In genomic region chr7:7566651-7567611, GRCh38 we compare ENCODE assay signal across 8 cellular contexts. TPM values are rescaled to one million over a fixed set of nuclear protein-coding genes. Genes with fewer than 3 reads are reported as not detected.
DNase-seq lines count a peak whose midpoint lies in the region; ATAC-seq and TF ChIP-seq lines count a peak whose summit lies in the region.

Gene MIOS (plus strand): TSS chr7:7566884. CDS start chr7:7572476, 5,592 bp downstream.

- H3K9me3 ChIP-seq in BLaER1 (peaks cover 19% of the 10 kb centered on the region), ectodermal cell (ENCODE audit: control insufficient read depth, low read length) (no peaks in the 10 kb centered on the region), lung (ENCODE audit: control insufficient read depth in 2 of 2, insufficient read depth in 1 of 2, low read length in 1 of 2) (no peaks in the 10 kb centered on the region)

- H3K27me3 ChIP-seq in BLaER1 (no peaks in the 10 kb centered on the region), ectodermal cell (ENCODE audit: control insufficient read depth, insufficient read depth, low read length, poor library complexity, severe bottlenecking) (no peaks in the 10 kb centered on the region), lung (ENCODE audit: control insufficient read depth, insufficient read depth) (no peaks in the 10 kb centered on the region)

- TF ChIP-seq CTCF in lung (IDR thresholded peaks at IDR 0.05; ENCODE audit: control extremely low read depth, extremely low read depth) = no peak

- H3K4me2 ChIP-seq in BLaER1 = peak within 1 kb of the TSS; percentile 91

- H3K27ac ChIP-seq in BLaER1 (peak within 1 kb of the TSS; percentile 96), ectodermal cell (ENCODE audit: insufficient read depth, low read depth, low read length, poor library complexity, severe bottlenecking) (peak within 1 kb of the TSS; percentile 65), lung (ENCODE audit: low read depth in 1 of 2, low read length in 1 of 2) (peak within 1 kb of the TSS; percentile 95 to 97)

- ATAC-seq in GM19025 (IDR thresholded peaks at IDR 0.05; ENCODE audit: low read depth, unreplicated experiment) (peak; percentile 77), HG03196 (IDR thresholded peaks at IDR 0.05; ENCODE audit: unreplicated experiment) (peak; percentile 71), lung (ENCODE audit: insufficient read depth, low FRiP score) (peak; percentile 96)

- H3K4me3 ChIP-seq in BLaER1 (peak within 1 kb of the TSS; percentile 95), ectodermal cell (ENCODE audit: insufficient read depth, low read depth, low read length) (peak within 1 kb of the TSS; percentile 84), lung (peak within 1 kb of the TSS; percentile 91)

- DNase-seq in NCI-H748 (lab: John Stamatoyannopoulos, UW; ENCODE audit: unreplicated experiment) = peak; percentile 86
- DNase-seq in activated CD8-positive, alpha-beta memory T cell treated with anti-CD3 and anti-CD28 coated beads for 1 hour (ENCODE audit: extremely low read depth in 1 of 2, low read depth in 1 of 2) = peak; percentile 34 to 73
- peak; percentile 88 for DNase-seq in lung (ENCODE audit: low spot score)
- peak; percentile 73 to 78 (median 75) for DNase-seq in stimulated activated CD4-positive, alpha-beta T cell treated with anti-CD3 and anti-CD28 coated beads, TNF-alpha, amount 100 ng/mL, for 4 hours (ENCODE audit: low read depth in 3 of 3)

- 1% methylated on average over 96 of the region's 96 CpGs for WGBS in ectodermal cell, 2 experiments
- WGBS in lung, 2 donors = 0% methylated on average over 47 to 96 of the region's 96 CpGs

- H4K20me1 ChIP-seq in BLaER1 = no peaks in the 10 kb centered on the region

- H3K4me1 ChIP-seq in BLaER1 = peaks cover 30% of the 10 kb centered on the region
- peaks cover 3% of the 10 kb centered on the region for H3K4me1 ChIP-seq in ectodermal cell (ENCODE audit: control insufficient read depth, insufficient read depth, low read length)
- peaks cover 0 to 21% of the 10 kb centered on the region in 2 donors for H3K4me1 ChIP-seq in lung (ENCODE audit: control insufficient read depth in 2 of 2, insufficient read depth in 2 of 2, low read length in 2 of 2)

- peak within 1 kb of the TSS; percentile 97 for H3K9ac ChIP-seq in BLaER1

- peaks cover 24% of the 10 kb centered on the region for H3K36me3 ChIP-seq in BLaER1
- H3K36me3 ChIP-seq in ectodermal cell (ENCODE audit: control insufficient read depth, insufficient read depth, low read length) = peaks cover 9% of the 10 kb centered on the region
- H3K36me3 ChIP-seq in lung (ENCODE audit: control insufficient read depth in 2 of 2, insufficient read depth in 2 of 2, low read length in 2 of 2) = no peaks in the 10 kb centered on the region

RNA-seq across cellular contexts. Expression of gene MIOS, which starts in this region (rescaled TPM):
- 35.3 TPM for polyA plus RNA-seq in ectodermal cell (2013, experiment 1 of 4)
- 39.0 TPM for polyA plus RNA-seq in ectodermal cell (2013, experiment 2 of 4)
- 38.4 TPM for polyA plus RNA-seq in ectodermal cell (2013, experiment 3 of 4)
- polyA plus RNA-seq in ectodermal cell (2013, experiment 4 of 4) = 32.6 TPM
- 10 to 100 TPM; 29.5 to 45.6 TPM for total RNA-seq in lung
- 10 to 100 TPM in 1 of 2 donors, 1 to 10 TPM in 1; 8.7 to 18.5 TPM for polyA plus RNA-seq in lung

Comparison
In these comparisons a context has a peak if more than half of its experiments do, and no peak if none do; other contexts are left out.
1. Peak in every context shown above with its lines: DNase-seq, ATAC-seq, H3K4me3 ChIP-seq and H3K27ac ChIP-seq.